ENCODE assay signal across 24 cellular contexts in genomic region chr2:29834036-29834540, GRCh38.
DNase-seq lines count a peak whose midpoint lies in the region; ATAC-seq, FAIRE-seq and TF ChIP-seq lines count a peak whose summit lies in the region.
"Had no signal": no experiment of that assay in that cellular context is flagged by ENCODE, and none has a peak within 500 bp of the region (broad histone marks: within the 10 kb centered on the region; RNA-seq: fewer than 3 reads in every experiment).

No MANE protein-coding gene starts in this region.

- H3K9ac ChIP-seq in astrocyte (ENCODE audit: low read length), result no peak overlapping the region
- H3K9ac ChIP-seq in neural cell (ENCODE audit: low read length), result no peak overlapping the region
- H3K9ac ChIP-seq: BLaER1 had no signal

- H3K27ac ChIP-seq in astrocyte (ENCODE audit: low read depth, low read length) (no peak overlapping the region), neural cell (ENCODE audit: low read length) (peak overlapping the region; percentile 14), caudate nucleus (ENCODE audit: low read depth, low read length) (no peak overlapping the region), body of pancreas (no peak overlapping the region)
- H3K27ac ChIP-seq: BLaER1 had no signal

- no peak for ATAC-seq in body of pancreas
- ATAC-seq: GM23338, HCT116 had no signal

- H3K36me3 ChIP-seq in astrocyte (ENCODE audit: insufficient read depth, low read length) (no peaks in the 10 kb centered on the region), neural cell (ENCODE audit: insufficient read depth, low read length) (no peaks in the 10 kb centered on the region), body of pancreas (replicated peaks in 1 of 2; ENCODE audit: insufficient read depth in 1 of 2, low read depth in 2 of 2) (no peaks in the 10 kb centered on the region)
- H3K36me3 ChIP-seq: BLaER1 had no signal

- H4K20me1 ChIP-seq in astrocyte (ENCODE audit: insufficient read depth, low read length) (no peaks in the 10 kb centered on the region), neural cell (ENCODE audit: insufficient read depth) (no peaks in the 10 kb centered on the region)
- H4K20me1 ChIP-seq: BLaER1 had no signal

- no peaks in the 10 kb centered on the region for H3K36me3 Mint-ChIP-seq in astrocyte (ENCODE audit: low read depth, unreplicated experiment)
- H3K36me3 Mint-ChIP-seq: CD14-positive monocyte had no signal

- TF ChIP-seq POLR2A in body of pancreas (IDR thresholded peaks at IDR 0.05), result no peak

- no peak for TF ChIP-seq RAD21 in neural cell (conservative IDR thresholded peaks at IDR 0.05)

- H3K27ac Mint-ChIP-seq in astrocyte (ENCODE audit: unreplicated experiment), result no peak overlapping the region
- H3K27ac Mint-ChIP-seq: CD14-positive monocyte; CD4-positive, alpha-beta memory T cell; GM23338; HFFc6 had no signal

- DNase-seq in NCI-H446 treated with DMSO at 0.1 percent for 48 hours (lab: John Stamatoyannopoulos, UW) (peak; percentile 72), astrocyte (ENCODE audit: low read depth) (peak; percentile 68), urothelium cell line (ENCODE audit: low spot score) (peak; percentile 14), caudate nucleus (lab: John Stamatoyannopoulos, UW) (no peak), cerebellum (ENCODE audit: low spot score) (no peak), body of pancreas (no peak), Ammon's horn (ENCODE audit: low spot score) (no peak)
- DNase-seq: AML-193; CD4-positive, alpha-beta memory T cell; DMS153; DMS79; GDM1; HFFc6; IMR-90 had no signal

- peaks cover 4% of the 10 kb centered on the region for H3F3A ChIP-seq in neural cell (ENCODE audit: insufficient read depth, low read length, poor library complexity, severe bottlenecking)

- no peaks in the 10 kb centered on the region for H3K9me2 ChIP-seq in neural cell (ENCODE audit: insufficient read depth, low read length)

- 95 to 100% methylated on average over 1 of the region's 1 CpG for WGBS in body of pancreas, 2 donors

- H3K4me2 ChIP-seq in astrocyte (ENCODE audit: low read length) (peak overlapping the region; percentile 40), neural cell (ENCODE audit: low read length) (no peak overlapping the region)
- H3K4me2 ChIP-seq: BLaER1, GM23338 had no signal

- TF ChIP-seq CTCF in astrocyte (IDR thresholded peaks at IDR 0.05; ENCODE audit: insufficient read depth, low read depth, low read length) (no peak), neural cell (IDR thresholded peaks at IDR 0.05; ENCODE audit: poor library complexity, severe bottlenecking) (no peak), body of pancreas (IDR thresholded peaks at IDR 0.05) (no peak)

- intact Hi-C loops in body of pancreas (cut with DNase I), result no loop called here

- H3K4me1 ChIP-seq in astrocyte (ENCODE audit: insufficient read depth, low read length) (peaks cover 11% of the 10 kb centered on the region), body of pancreas (no peaks in the 10 kb centered on the region)
- H3K4me1 ChIP-seq: BLaER1 had no signal

- no peak for FAIRE-seq in astrocyte (lab: Jason Lieb, UNC)
- FAIRE-seq in urothelium cell line (lab: Jason Lieb, UNC), result no peak
- FAIRE-seq: A204.1, GM12892, GM18507, H54, HTR-8/SVneo had no signal

- no peak overlapping the region for H3K4me3 Mint-ChIP-seq in astrocyte (ENCODE audit: unreplicated experiment)
- H3K4me3 Mint-ChIP-seq: CD14-positive monocyte; CD4-positive, alpha-beta memory T cell; GM23338; HFFc6 had no signal

- H3K79me2 ChIP-seq in astrocyte (ENCODE audit: insufficient read depth, low read length), result no peaks in the 10 kb centered on the region
- H3K79me2 ChIP-seq in neural cell (replicated peaks; ENCODE audit: insufficient read depth, low read length), result no peaks in the 10 kb centered on the region

- H3K27me3 ChIP-seq in astrocyte (ENCODE audit: insufficient read depth, low read length), result peaks cover 16% of the 10 kb centered on the region
- no peaks in the 10 kb centered on the region for H3K27me3 ChIP-seq in neural cell (ENCODE audit: insufficient read depth, low read depth, low read length)
- H3K27me3 ChIP-seq in body of pancreas, result no peaks in the 10 kb centered on the region
- H3K27me3 ChIP-seq: BLaER1 had no signal

- H2AFZ ChIP-seq in astrocyte (ENCODE audit: low read depth, low read length) (no peak overlapping the region), neural cell (ENCODE audit: low read depth, low read length) (no peak overlapping the region)
- H2AFZ ChIP-seq: GM23338 had no signal

- no peak for TF ChIP-seq EP300 in neural cell (conservative IDR thresholded peaks at IDR 0.05; ENCODE audit: poor library complexity, severe bottlenecking)

- no peak overlapping the region for H3K4me3 ChIP-seq in astrocyte (ENCODE audit: insufficient read depth, low read depth, low read length)
- H3K4me3 ChIP-seq in neural cell (ENCODE audit: low read length), result no peak overlapping the region
- H3K4me3 ChIP-seq in body of pancreas, result no peak overlapping the region
- H3K4me3 ChIP-seq: BLaER1, GM23338 had no signal

- H3K4me1 Mint-ChIP-seq in astrocyte (ENCODE audit: low read depth, unreplicated experiment), result peaks cover 26% of the 10 kb centered on the region
- H3K4me1 Mint-ChIP-seq: CD14-positive monocyte; CD4-positive, alpha-beta memory T cell; GM23338 had no signal

- H3K9me3 ChIP-seq in astrocyte (ENCODE audit: insufficient read depth, low read depth, low read length), result peaks cover 3% of the 10 kb centered on the region
- peaks cover 6% of the 10 kb centered on the region for H3K9me3 ChIP-seq in neural cell (ENCODE audit: low read length)
- H3K9me3 ChIP-seq in body of pancreas, result no peaks in the 10 kb centered on the region

- peaks cover 24% of the 10 kb centered on the region for H3K27me3 Mint-ChIP-seq in astrocyte (ENCODE audit: low read depth, unreplicated experiment)

- H3K9me3 Mint-ChIP-seq in astrocyte (ENCODE audit: unreplicated experiment), result peaks cover 5% of the 10 kb centered on the region

TF ChIP-seq in neural cell, 6 proteins besides CTCF, POLR2A, EP300 and RAD21:
- TF ChIP-seq REST (IDR thresholded peaks at IDR 0.05; ENCODE audit: borderline replicate concordance), result no peak
- TF ChIP-seq POLR2AphosphoS5 (IDR thresholded peaks at IDR 0.05), result no peak
- no peak for TF ChIP-seq TAF1 (IDR thresholded peaks at IDR 0.05; ENCODE audit: low read depth)
- no peak for TF ChIP-seq MXI1 (conservative IDR thresholded peaks at IDR 0.05; ENCODE audit: poor library complexity, severe bottlenecking)
- TF ChIP-seq SMC3 (conservative IDR thresholded peaks at IDR 0.05; ENCODE audit: poor library complexity), result no peak
- TF ChIP-seq EZH2 (IDR thresholded peaks at IDR 0.05; ENCODE audit: borderline replicate concordance, insufficient read depth, low read length, poor library complexity, severe bottlenecking), result no peak

Comparison
In these comparisons a context has a peak if more than half of its experiments do, and no peak if none do; other contexts are left out.
1. DNase-seq: peak in NCI-H446 treated with DMSO at 0.1 percent for 48 hours (single experiment), astrocyte (single experiment) and urothelium cell line (single experiment); none in caudate nucleus (0 of 61), cerebellum (single experiment), body of pancreas (0 of 4) and Ammon's horn (single experiment).